Comparison of ENCODE assay signal across 13 cellular contexts in the genomic region with DNA sequence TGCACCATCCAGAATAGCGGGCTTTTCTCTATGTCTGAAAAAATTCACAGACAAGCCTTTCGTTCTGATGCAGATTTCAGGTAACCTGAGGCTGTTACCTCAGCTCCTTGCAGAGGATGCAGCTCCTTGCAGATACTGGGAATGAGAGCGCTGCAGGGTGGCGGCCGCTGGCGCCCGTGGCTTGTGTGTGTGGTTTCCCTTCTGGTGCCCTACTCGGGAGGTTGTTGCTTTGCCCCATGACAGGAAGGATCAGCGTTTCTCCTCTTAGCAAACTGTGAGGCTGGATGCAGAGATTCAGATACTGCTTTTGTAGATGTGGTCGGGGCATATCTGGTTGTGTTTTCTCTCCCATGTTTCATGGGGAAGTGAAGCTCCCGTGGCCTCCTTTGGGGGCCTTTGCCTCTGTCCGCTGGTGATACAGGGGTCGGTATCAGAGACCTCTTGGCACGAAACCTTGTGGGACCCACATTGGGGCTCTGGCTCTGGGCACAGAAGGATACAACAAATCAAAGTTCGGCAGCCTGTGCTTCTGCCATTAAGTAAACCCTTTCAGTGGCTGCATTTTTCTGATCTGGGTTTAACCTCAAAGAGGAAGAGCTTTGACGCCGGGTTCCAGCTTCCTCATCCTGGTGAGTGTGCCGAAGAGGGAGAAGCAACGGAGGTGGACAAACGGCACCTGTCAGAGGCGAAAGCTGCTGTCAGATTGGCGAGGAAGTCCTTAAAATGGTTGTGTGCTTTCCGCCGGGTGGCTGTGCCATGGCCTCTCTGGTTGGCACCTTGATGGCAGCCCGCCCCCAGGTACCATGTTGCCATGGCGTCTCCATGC.
DNase-seq lines count a peak whose midpoint lies in the region; ATAC-seq and TF ChIP-seq lines count a peak whose summit lies in the region.
"Had no signal": no experiment of that assay in that cellular context is flagged by ENCODE, and none has a peak within 500 bp of the region (broad histone marks: within the 10 kb centered on the region; RNA-seq: fewer than 3 reads in every experiment).

No MANE protein-coding gene starts in this region.

- ATAC-seq in left lung (peak; percentile 13), HG03280 (IDR thresholded peaks at IDR 0.05; ENCODE audit: unreplicated experiment) (no peak)

- BruUV-seq in PC-9 (replicated peaks; lab: Mats Ljungman, UMichigan): no TSS peak

- peaks cover 0 to 17% of the 10 kb centered on the region in 2 donors for H3K36me3 ChIP-seq in left lung
- H3K36me3 ChIP-seq in PC-9 (ENCODE audit: low read depth): no peaks in the 10 kb centered on the region
- H3K36me3 ChIP-seq: pancreas had no signal

- peaks cover 21% of the 10 kb centered on the region; the same call in 1 of the 2 replicates for H3F3A ChIP-seq in PC-9 (ENCODE audit: insufficient read depth, low read depth)

- no peak overlapping the region for H2AFZ ChIP-seq in PC-9

- H3K27ac ChIP-seq in left lung (peak overlapping the region; percentile 33 to 82), PC-9 (no peak overlapping the region)
- H3K27ac ChIP-seq: C4-2B, SK-N-MC had no signal

- peak overlapping the region in 1 of 2 donors; percentile 8 for H3K4me3 ChIP-seq in left lung
- H3K4me3 ChIP-seq in PC-9: no peak overlapping the region
- H3K4me3 ChIP-seq: pancreas, SK-N-MC had no signal

- CTCF ChIA-PET in PC-9 (lab: Charles Lee): no interaction called here

- TF ChIP-seq CTCF in left lung (IDR thresholded peaks at IDR 0.05): no peak
- TF ChIP-seq CTCF in GM10266 (IDR thresholded peaks at IDR 0.05; ENCODE audit: control insufficient read depth, insufficient read depth, low read depth, missing control alignments): no peak
- TF ChIP-seq CTCF in PC-9 (conservative IDR thresholded peaks at IDR 0.05): no peak

- no peaks in the 10 kb centered on the region for H3K9me2 ChIP-seq in PC-9 (ENCODE audit: insufficient read depth)

- POLR2A ChIA-PET in PC-9 (lab: Charles Lee; ENCODE audit: unreplicated experiment): no interaction called here

- H4K20me1 ChIP-seq in PC-9 (ENCODE audit: insufficient read depth): peaks cover 4% of the 10 kb centered on the region

- no peaks in the 10 kb centered on the region for H3K27me3 ChIP-seq in left lung
- H3K27me3 ChIP-seq in PC-9 (ENCODE audit: insufficient read depth, low read depth): no peaks in the 10 kb centered on the region
- H3K27me3 ChIP-seq: pancreas had no signal

- no peaks in the 10 kb centered on the region for H3K79me2 ChIP-seq in PC-9 (ENCODE audit: low read depth)

- no peak overlapping the region for H3K4me2 ChIP-seq in PC-9

- H3K4me1 ChIP-seq in left lung (peaks cover 0 to 46% of the 10 kb centered on the region in 2 donors), PC-9 (replicated peaks; ENCODE audit: insufficient read depth) (no peaks in the 10 kb centered on the region)
- H3K4me1 ChIP-seq: pancreas had no signal

- H3K9me3 ChIP-seq in left lung (no peaks in the 10 kb centered on the region), PC-9 (ENCODE audit: insufficient read depth, low read depth) (no peaks in the 10 kb centered on the region)
- H3K9me3 ChIP-seq: pancreas had no signal

- intact Hi-C loops in left lung (cut with DNase I): loop anchor here in 1 of 2 donors (5.0 kb wide), 1 partner anchor 48 kb away; no protein-coding TSS in a partner anchor
- intact Hi-C loops in PC-9 (cut with micrococcal nuclease; ENCODE audit: unreplicated experiment): loop anchor here (5.0 kb wide), 2 partner anchors 53 to 128 kb away; partner anchors contain the start of gene MBP

- DNase-seq in stimulated activated CD4-positive, alpha-beta T cell treated with anti-CD3 and anti-CD28 coated beads, Interleukin-15, amount 100 ng/mL, for 24 hours: peak; percentile 15
- no peak for DNase-seq in stimulated activated CD4-positive, alpha-beta T cell treated with anti-CD3 and anti-CD28 coated beads, Interleukin-2, amount 100 ng/mL, for 24 hours
- DNase-seq in UCSD-AML1 (lab: John Stamatoyannopoulos, UW; ENCODE audit: unreplicated experiment) (peak; percentile 53), left lung (peak in 1 of 2 donors; percentile 80), GM10266 (ENCODE audit: extremely low spot score) (no peak), PC-9 (no peak), cerebellum (ENCODE audit: low spot score) (no peak)
- DNase-seq: effector CD8-positive, alpha-beta T cell; GOT3; pancreas had no signal

Comparison
In these comparisons a context has a peak if more than half of its experiments do, and no peak if none do; other contexts are left out.
1. DNase-seq: peak in stimulated activated CD4-positive, alpha-beta T cell treated with anti-CD3 and anti-CD28 coated beads, Interleukin-15, amount 100 ng/mL, for 24 hours (single experiment) and UCSD-AML1 (single experiment); none in stimulated activated CD4-positive, alpha-beta T cell treated with anti-CD3 and anti-CD28 coated beads, Interleukin-2, amount 100 ng/mL, for 24 hours (0 of 2), GM10266 (single experiment), PC-9 (0 of 2) and cerebellum (single experiment).